Comparison of ENCODE assay signal across 17 cellular contexts in genomic region chr6:43916091-43916923, GRCh38.
A peak's percentile ranks its signal among the peaks of the same experiment; 100 is the strongest.
DNase-seq lines count a peak whose midpoint lies in the region; ATAC-seq and TF ChIP-seq lines count a peak whose summit lies in the region.
"Had no signal": no experiment of that assay in that cellular context is flagged by ENCODE, and none has a peak within 500 bp of the region (broad histone marks: within the 10 kb centered on the region; RNA-seq: fewer than 3 reads in every experiment).

No MANE protein-coding gene starts in this region.

- H3K27me3 ChIP-seq in right cardiac atrium (ENCODE audit: control insufficient read depth, insufficient read depth) (no peaks in the 10 kb centered on the region), colonic mucosa (no peaks in the 10 kb centered on the region), right lobe of liver (no peaks in the 10 kb centered on the region)
- H3K27me3 ChIP-seq: uterus had no signal

- no peaks in the 10 kb centered on the region for H3K4me1 ChIP-seq in right cardiac atrium (ENCODE audit: control insufficient read depth, insufficient read depth, low read length)
- peaks cover 11% of the 10 kb centered on the region for H3K4me1 ChIP-seq in colonic mucosa
- peaks cover 0 to 93% (median 52%) of the 10 kb centered on the region in 4 donors for H3K4me1 ChIP-seq in right lobe of liver
- H3K4me1 ChIP-seq: uterus had no signal

- peak in 1 of 3 donors; percentile 12 for DNase-seq in right cardiac atrium
- DNase-seq in cardiac septum (ENCODE audit: low spot score), result no peak
- peak; percentile 53 for DNase-seq in colonic mucosa
- DNase-seq in right lobe of liver, result peak; percentile 38 to 83 (median 66)
- no peak for DNase-seq in iPS-NIHi11 (ENCODE audit: low spot score)
- DNase-seq in osteocyte (ENCODE audit: extremely low spot score, unreplicated experiment), result no peak
- DNase-seq in NCI-H1417 (lab: John Stamatoyannopoulos, UW), result no peak
- DNase-seq in chondrocyte (ENCODE audit: low spot score), result no peak
- DNase-seq: activated B cell treated with CpG ODN at 0.5 μM for 24 hours; activated CD8-positive, alpha-beta memory T cell treated with anti-CD3 and anti-CD28 coated beads, Interleukin-2, amount 10 ng/mL, durations not matched to agents 7 days and 5 days; activated gamma-delta T cell treated with Interleukin-2 at 50 U/mL for 16 hours; GDM1; kidney glomerular epithelial cell; NCI-H1092 treated with DMSO at 0.1 percent for 48 hours had no signal

- H3K9me3 Mint-ChIP-seq in osteocyte (ENCODE audit: unreplicated experiment), result no peaks in the 10 kb centered on the region
- H3K9me3 Mint-ChIP-seq in chondrocyte (ENCODE audit: low read depth), result no peaks in the 10 kb centered on the region
- H3K9me3 Mint-ChIP-seq: activated B cell treated with CpG ODN at 0.5 μM for 24 hours; stimulated activated effector memory CD8-positive, alpha-beta T cell treated with anti-CD3 and anti-CD28 coated beads, Interleukin-12 subunit alpha, Interleukin-12 subunit beta, amount 100 ng/mL, for 72 hours had no signal

- H3K4me3 Mint-ChIP-seq in osteocyte (ENCODE audit: unreplicated experiment), result no peak overlapping the region
- H3K4me3 Mint-ChIP-seq in chondrocyte (ENCODE audit: unreplicated experiment), result no peak overlapping the region
- H3K4me3 Mint-ChIP-seq: activated B cell treated with CpG ODN at 0.5 μM for 24 hours; activated CD8-positive, alpha-beta memory T cell treated with anti-CD3 and anti-CD28 coated beads, Interleukin-2, amount 10 ng/mL, durations not matched to agents 7 days and 5 days; stimulated activated effector memory CD8-positive, alpha-beta T cell treated with anti-CD3 and anti-CD28 coated beads, Interleukin-12 subunit alpha, Interleukin-12 subunit beta, amount 100 ng/mL, for 72 hours had no signal

- peaks cover 7% of the 10 kb centered on the region for H3K27me3 Mint-ChIP-seq in osteocyte (ENCODE audit: unreplicated experiment)
- H3K27me3 Mint-ChIP-seq in chondrocyte (ENCODE audit: low read depth), result peaks cover 3% of the 10 kb centered on the region

- H3K4me3 ChIP-seq in right cardiac atrium (ENCODE audit: low read length) (no peak overlapping the region), colonic mucosa (no peak overlapping the region), right lobe of liver (peak overlapping the region in 2 of 3 donors; percentile 8 to 14)
- H3K4me3 ChIP-seq: SK-N-MC, uterus had no signal

- H3K9me3 ChIP-seq in right cardiac atrium (ENCODE audit: control insufficient read depth, low read length) (no peaks in the 10 kb centered on the region), colonic mucosa (no peaks in the 10 kb centered on the region), right lobe of liver (no peaks in the 10 kb centered on the region)
- H3K9me3 ChIP-seq: uterus had no signal

- peak; percentile 14 to 18 for ATAC-seq in right cardiac atrium
- ATAC-seq in right lobe of liver, result peak; percentile 23 to 44 (median 24)
- ATAC-seq: activated CD8-positive, alpha-beta memory T cell treated with anti-CD3 and anti-CD28 coated beads, Interleukin-2, amount 10 ng/mL, durations not matched to agents 7 days and 5 days; stimulated activated effector memory CD8-positive, alpha-beta T cell treated with anti-CD3 and anti-CD28 coated beads, Interleukin-12 subunit alpha, Interleukin-12 subunit beta, amount 100 ng/mL, for 72 hours had no signal

- 81% methylated on average over 8 of the region's 8 CpGs for WGBS in right cardiac atrium
- WGBS in right lobe of liver (ENCODE audit: insufficient coverage, low coverage, low lambda C conversion rate, missing lambda C conversion rate), result 26% methylated on average over 4 of the region's 8 CpGs

- intact Hi-C loops in right cardiac atrium (cut with DNase I) (no loop called here), cardiac septum (cut with DNase I) (no loop called here), colonic mucosa (cut with DNase I) (no loop called here), right lobe of liver (cut with DNase I) (no loop called here)

- H3K4me1 Mint-ChIP-seq in osteocyte (ENCODE audit: unreplicated experiment), result peaks cover 4% of the 10 kb centered on the region
- H3K4me1 Mint-ChIP-seq in chondrocyte (ENCODE audit: low read depth), result peaks cover 19% of the 10 kb centered on the region
- H3K4me1 Mint-ChIP-seq: activated B cell treated with CpG ODN at 0.5 μM for 24 hours; activated CD8-positive, alpha-beta memory T cell treated with anti-CD3 and anti-CD28 coated beads, Interleukin-2, amount 10 ng/mL, durations not matched to agents 7 days and 5 days; stimulated activated effector memory CD8-positive, alpha-beta T cell treated with anti-CD3 and anti-CD28 coated beads, Interleukin-12 subunit alpha, Interleukin-12 subunit beta, amount 100 ng/mL, for 72 hours had no signal

- no peak overlapping the region for H3K27ac Mint-ChIP-seq in osteocyte (ENCODE audit: unreplicated experiment)
- H3K27ac Mint-ChIP-seq in chondrocyte (ENCODE audit: unreplicated experiment), result no peak overlapping the region
- H3K27ac Mint-ChIP-seq: activated B cell treated with CpG ODN at 0.5 μM for 24 hours; activated CD8-positive, alpha-beta memory T cell treated with anti-CD3 and anti-CD28 coated beads, Interleukin-2, amount 10 ng/mL, durations not matched to agents 7 days and 5 days had no signal

- H3K36me3 ChIP-seq in colonic mucosa (no peaks in the 10 kb centered on the region), right lobe of liver (no peaks in the 10 kb centered on the region)
- H3K36me3 ChIP-seq: uterus had no signal

- H3K9ac ChIP-seq in colonic mucosa (ENCODE audit: low read depth in 2 of 2, low read length in 2 of 2), result peak overlapping the region in 1 of 2 donors; percentile 16

- no peak for TF ChIP-seq POLR2A in right lobe of liver (IDR thresholded peaks at IDR 0.05)

- no peak for TF ChIP-seq CTCF in colonic mucosa (IDR thresholded peaks at IDR 0.05)
- no peak for TF ChIP-seq CTCF in right lobe of liver (IDR thresholded peaks at IDR 0.05)
- TF ChIP-seq CTCF in osteocyte (IDR thresholded peaks at IDR 0.05), result no peak
- TF ChIP-seq CTCF in chondrocyte (IDR thresholded peaks at IDR 0.05), result no peak

- H3K36me3 Mint-ChIP-seq in osteocyte (ENCODE audit: unreplicated experiment) (no peaks in the 10 kb centered on the region), chondrocyte (ENCODE audit: low read depth) (peaks cover 3% of the 10 kb centered on the region)
- H3K36me3 Mint-ChIP-seq: activated CD8-positive, alpha-beta memory T cell treated with anti-CD3 and anti-CD28 coated beads, Interleukin-2, amount 10 ng/mL, durations not matched to agents 7 days and 5 days; stimulated activated effector memory CD8-positive, alpha-beta T cell treated with anti-CD3 and anti-CD28 coated beads, Interleukin-12 subunit alpha, Interleukin-12 subunit beta, amount 100 ng/mL, for 72 hours had no signal

- H3K27ac ChIP-seq in right cardiac atrium (ENCODE audit: low read length) (no peak overlapping the region), colonic mucosa (peak overlapping the region; percentile 76), right lobe of liver (peak overlapping the region; percentile 75 to 95 (median 85))
- H3K27ac ChIP-seq: SK-N-MC had no signal

Comparison
In these comparisons a context has a peak if more than half of its experiments do, and no peak if none do; other contexts are left out.
1. DNase-seq: peak in colonic mucosa (single experiment) and right lobe of liver (3 of 3); none in cardiac septum (single experiment), iPS-NIHi11 (single experiment), osteocyte (single experiment), NCI-H1417 (0 of 3) and chondrocyte (single experiment).
2. H3K4me3 ChIP-seq: peak in right lobe of liver (2 of 3); none in right cardiac atrium (single experiment) and colonic mucosa (single experiment).